Comparison of ENCODE assay signal across 1 cellular context in the genomic region with DNA sequence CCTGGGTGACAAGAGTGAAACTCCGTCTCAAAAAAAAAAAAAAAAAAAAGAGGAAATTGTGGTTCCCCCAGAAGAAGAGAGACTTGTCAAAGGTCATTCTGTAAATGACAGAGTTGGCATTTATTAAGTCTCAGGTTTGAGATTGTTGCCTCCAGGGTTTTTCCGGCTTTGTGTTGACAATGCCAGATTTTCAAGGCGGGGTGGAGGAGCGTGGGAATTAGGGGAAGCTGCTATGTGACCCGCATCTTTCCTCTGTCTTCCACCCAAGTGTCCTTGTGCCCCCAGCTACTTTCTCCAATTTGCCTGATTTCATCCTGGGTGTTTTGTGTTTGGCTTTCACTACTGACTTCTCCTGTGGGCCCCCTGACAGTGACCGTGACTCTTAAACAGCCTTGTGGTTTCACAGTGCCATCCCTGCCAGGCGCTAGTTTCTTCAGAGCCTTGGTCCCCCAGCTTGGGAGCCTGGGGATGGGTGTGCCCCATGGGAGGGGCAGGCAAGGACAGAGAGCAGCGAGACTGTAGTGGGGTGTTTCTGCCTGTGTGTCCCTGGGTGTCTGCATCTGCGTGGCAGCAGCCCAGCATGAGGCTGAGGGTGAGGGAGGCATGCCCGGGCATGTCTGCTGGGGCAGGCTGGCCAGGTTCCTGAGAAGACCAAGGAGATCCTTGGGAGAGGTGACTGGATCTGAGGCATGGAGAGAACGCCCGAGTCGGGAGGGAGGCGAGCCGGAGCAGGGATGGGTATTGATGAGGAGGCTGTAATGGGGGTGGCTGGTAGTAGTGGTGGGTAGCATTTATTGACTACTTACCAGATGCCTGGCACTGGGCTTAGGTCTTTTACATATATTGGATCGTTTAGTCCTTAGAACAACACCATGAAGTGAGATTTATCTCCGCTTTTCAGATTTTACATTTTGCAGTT.
TF ChIP-seq lines count a peak whose summit lies in the region.

No MANE protein-coding gene starts in this region.

TF ChIP-seq in A549, 52 proteins besides CTCF, POLR2A, EP300 and RAD21:
- TF ChIP-seq EHF (CRISPR knock-in tag; IDR thresholded peaks at IDR 0.05) (0 out of 2 replicates have a peak, but pooled peaks have one; percentile 44), TFCP2L1 (CRISPR knock-in tag; IDR thresholded peaks at IDR 0.05) (peak; percentile 51; the same call in 1 of the 2 replicates), BHLHE40 (IDR thresholded peaks at IDR 0.05; ENCODE audit: low read depth, low read length) (no peak), GATA3 (IDR thresholded peaks at IDR 0.05; ENCODE audit: borderline replicate concordance) (0 out of 2 replicates have a peak, but pooled peaks have one; percentile 35), FOXS1 (CRISPR knock-in tag; IDR thresholded peaks at IDR 0.05) (0 out of 2 replicates have a peak, but pooled peaks have one; percentile 1), SREBF2 (IDR thresholded peaks at IDR 0.05) (no peak), ZNF302 (CRISPR knock-in tag; IDR thresholded peaks at IDR 0.05) (0 out of 2 replicates have a peak, but pooled peaks have one; percentile 49), TP53 (CRISPR knock-in tag; IDR thresholded peaks at IDR 0.05) (peak; percentile 100), ZC3H11A (IDR thresholded peaks at IDR 0.05) (no peak), MAFK (IDR thresholded peaks at IDR 0.05; ENCODE audit: partially characterized antibody) (peak; percentile 25)
- TF ChIP-seq, protein P1, sequence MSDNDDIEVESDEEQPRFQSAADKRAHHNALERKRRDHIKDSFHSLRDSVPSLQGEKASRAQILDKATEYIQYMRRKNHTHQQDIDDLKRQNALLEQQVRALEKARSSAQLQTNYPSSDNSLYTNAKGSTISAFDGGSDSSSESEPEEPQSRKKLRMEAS (IDR thresholded peaks at IDR 0.05) = peak; percentile 87
